In the genomic region with DNA sequence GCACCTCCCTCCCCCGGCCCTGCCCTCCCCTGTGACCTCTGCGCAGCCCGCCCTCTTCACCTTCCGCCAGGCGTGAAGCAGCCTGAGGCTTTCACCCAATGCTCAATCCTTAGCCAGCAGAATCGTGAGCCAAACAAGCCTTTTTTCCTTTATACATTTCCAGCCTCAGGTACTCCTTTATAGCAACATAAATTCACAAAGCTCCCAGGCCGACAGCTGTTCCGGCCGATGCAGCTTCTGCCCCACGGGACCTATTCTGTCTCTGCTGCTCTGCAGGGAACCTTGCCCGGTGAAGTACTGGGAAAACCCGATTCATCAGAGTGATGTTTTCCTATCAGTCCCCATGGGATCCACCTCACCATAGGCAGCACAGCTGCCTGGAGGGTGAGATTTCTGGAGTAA, we compare ENCODE assay signal across 16 cellular contexts.
DNase-seq lines count a peak whose midpoint lies in the region; ATAC-seq and TF ChIP-seq lines count a peak whose summit lies in the region.
"Had no signal": no experiment of that assay in that cellular context is flagged by ENCODE, and none has a peak within 500 bp of the region (broad histone marks: within the 10 kb centered on the region; RNA-seq: fewer than 3 reads in every experiment).

No MANE protein-coding gene starts in this region.

- in situ Hi-C loops in brain microvascular endothelial cell (cut with HindIII; ENCODE audit: low pct_ligation_motif_present, low sequenced_read_pairs) = no loop called here
- in situ Hi-C loops in transverse colon (cut with MboI; ENCODE audit: low pct_ligation_motif_present in 1 of 4, low pct_unique_long_range_greater_than_20kb in 1 of 4, low sequenced_read_pairs in 3 of 4) = loop anchor here in 1 of 4 donors (5.0 kb wide), 1 partner anchor 381 kb away; no protein-coding TSS in a partner anchor

- WGBS in transverse colon (ENCODE audit: low coverage in 1 of 2), 2 donors = 60 to 81% methylated on average over 3 to 12 of the region's 12 CpGs

- peaks cover 0 to 28% (median 12%) of the 10 kb centered on the region in 4 donors for H3K4me1 ChIP-seq in transverse colon

- no peak for TF ChIP-seq CTCF in brain microvascular endothelial cell (IDR thresholded peaks at IDR 0.05; ENCODE audit: low read depth, low read length, missing control alignments)
- no peak for TF ChIP-seq CTCF in transverse colon (IDR thresholded peaks at IDR 0.05)

- H3K27me3 ChIP-seq in brain microvascular endothelial cell (replicated peaks) (no peaks in the 10 kb centered on the region), transverse colon (no peaks in the 10 kb centered on the region)
- H3K27me3 ChIP-seq: cardiac muscle cell, hepatocyte, testis had no signal

- H3K27ac ChIP-seq in brain microvascular endothelial cell = no peak overlapping the region
- H3K27ac ChIP-seq in transverse colon = peak overlapping the region; percentile 54 to 78 (median 73)
- H3K27ac ChIP-seq: cardiac muscle cell, hepatocyte, skin epidermis, testis had no signal

- H3K36me3 ChIP-seq in brain microvascular endothelial cell (replicated peaks) (no peaks in the 10 kb centered on the region), transverse colon (no peaks in the 10 kb centered on the region)
- H3K36me3 ChIP-seq: cardiac muscle cell had no signal

- no peak for TF ChIP-seq POLR2A in transverse colon (IDR thresholded peaks at IDR 0.05)

- TF ChIP-seq EP300 in transverse colon (IDR thresholded peaks at IDR 0.05; ENCODE audit: low read depth) = no peak

- H3K9me3 ChIP-seq in transverse colon = no peaks in the 10 kb centered on the region
- H3K9me3 ChIP-seq: testis had no signal

- DNase-seq in NCI-H82 (lab: John Stamatoyannopoulos, UW) = peak; percentile 8
- DNase-seq in NCI-H82 treated with DMSO at 0.1 percent for 48 hours (lab: John Stamatoyannopoulos, UW; ENCODE audit: unreplicated experiment) = no peak
- DNase-seq in brain microvascular endothelial cell = peak; percentile 52
- DNase-seq in mesenteric fat pad (ENCODE audit: low spot score) = peak; percentile 85
- DNase-seq in transverse colon = peak; percentile 10
- DNase-seq in RPMI8226 = no peak
- DNase-seq: KG1; left cardiac atrium; naive thymus-derived CD8-positive, alpha-beta T cell; testis had no signal

- no peak overlapping the region for H3K4me3 ChIP-seq in brain microvascular endothelial cell (ENCODE audit: low read depth, low read length)
- H3K4me3 ChIP-seq in transverse colon = no peak overlapping the region
- H3K4me3 ChIP-seq: cardiac muscle cell, hepatocyte, skin epidermis, testis had no signal

- intact Hi-C loops in transverse colon (cut with DNase I; ENCODE audit: low total_unique reads) = loop anchor here (5.0 kb wide), 1 partner anchor 91 kb away; no protein-coding TSS in a partner anchor

- ATAC-seq in HG02798 (IDR thresholded peaks at IDR 0.05; ENCODE audit: poor library complexity, unreplicated experiment) = no peak
- no peak for ATAC-seq in GM21576 (IDR thresholded peaks at IDR 0.05; ENCODE audit: unreplicated experiment)
- ATAC-seq: left cardiac atrium; naive thymus-derived CD8-positive, alpha-beta T cell; SK-N-SH treated with all-trans-retinoic acid at 6 μM for 48 hours had no signal

Comparison
In these comparisons a context has a peak if more than half of its experiments do, and no peak if none do; other contexts are left out.
1. DNase-seq: peak in NCI-H82 (single experiment), brain microvascular endothelial cell (single experiment), mesenteric fat pad (single experiment) and transverse colon (single experiment); none in NCI-H82 treated with DMSO at 0.1 percent for 48 hours (single experiment) and RPMI8226 (single experiment).